Comparison of ENCODE assay signal across 8 cellular contexts in genomic region chr3:8970971-8971589, GRCh38. TPM values are rescaled to one million over a fixed set of nuclear protein-coding genes. Genes with fewer than 3 reads are reported as not detected.
DNase-seq lines count a peak whose midpoint lies in the region; ATAC-seq and TF ChIP-seq lines count a peak whose summit lies in the region.

No MANE protein-coding gene starts in this region.

- ATAC-seq in HG03520 (IDR thresholded peaks at IDR 0.05; ENCODE audit: unreplicated experiment) (peak; percentile 54), HG03457 (IDR thresholded peaks at IDR 0.05; ENCODE audit: unreplicated experiment) (no peak)

- no peaks in the 10 kb centered on the region for H3K79me2 ChIP-seq in parathyroid adenoma

- no peak overlapping the region for H3K4me2 ChIP-seq in parathyroid adenoma (ENCODE audit: low read length)

- no peak overlapping the region for H3K9ac ChIP-seq in parathyroid adenoma

- H3K36me3 ChIP-seq in Peyer's patch (no peaks in the 10 kb centered on the region), parathyroid adenoma (ENCODE audit: control insufficient read depth, insufficient read depth, low read length) (no peaks in the 10 kb centered on the region)

- no peak overlapping the region for H3K4me3 Mint-ChIP-seq in type B pancreatic cell

- H3K4me1 ChIP-seq in Peyer's patch, result peaks cover 0 to 11% (median 0%) of the 10 kb centered on the region in 4 donors
- no peaks in the 10 kb centered on the region for H3K4me1 ChIP-seq in parathyroid adenoma

- no peak for TF ChIP-seq POLR2A in Peyer's patch (IDR thresholded peaks at IDR 0.05)

- no peaks in the 10 kb centered on the region for H3K4me1 Mint-ChIP-seq in type B pancreatic cell (ENCODE audit: unreplicated experiment)

- peaks cover 17% of the 10 kb centered on the region for H3K27me3 Mint-ChIP-seq in type B pancreatic cell

- no peaks in the 10 kb centered on the region for H3K36me3 Mint-ChIP-seq in type B pancreatic cell

- TF ChIP-seq CTCF in GM12872 (IDR thresholded peaks at IDR 0.05; ENCODE audit: insufficient read depth, low read depth, low read length) (peak; percentile 88), Peyer's patch (IDR thresholded peaks at IDR 0.05) (peak; percentile 93 to 99 (median 98)), parathyroid adenoma (IDR thresholded peaks at IDR 0.05) (peak; percentile 99), type B pancreatic cell (conservative IDR thresholded peaks at IDR 0.05) (peak; percentile 99)

- peak in 2 of 3 donors; percentile 71 to 88 for DNase-seq in Peyer's patch
- DNase-seq in activated T-helper 1 cell treated with anti-CD3 and anti-CD28 coated beads, Interleukin-2, amount 50 U/mL, for 16 hours (ENCODE audit: low read depth in 1 of 2, low spot score in 1 of 2), result peak; percentile 40 to 59
- peak; percentile 42 for DNase-seq in fibroblast of the conjunctiva (ENCODE audit: low read depth)
- DNase-seq in type B pancreatic cell (ENCODE audit: extremely low spot score, unreplicated experiment), result no peak

- H2AFZ ChIP-seq in parathyroid adenoma, result peak overlapping the region; percentile 10

- H3K27ac ChIP-seq in Peyer's patch, result no peak overlapping the region
- H3K27ac ChIP-seq in parathyroid adenoma, result no peak overlapping the region

- no peak overlapping the region for H3K4me3 ChIP-seq in Peyer's patch
- H3K4me3 ChIP-seq in parathyroid adenoma (ENCODE audit: low read depth, low read length), result no peak overlapping the region

- H3K27ac Mint-ChIP-seq in type B pancreatic cell, result no peak overlapping the region

- H3K27me3 ChIP-seq in Peyer's patch (no peaks in the 10 kb centered on the region), parathyroid adenoma (ENCODE audit: control insufficient read depth, insufficient read depth, low read length) (no peaks in the 10 kb centered on the region)

- H3K9me3 Mint-ChIP-seq in type B pancreatic cell, result no peaks in the 10 kb centered on the region

- no peaks in the 10 kb centered on the region for H3K9me3 ChIP-seq in Peyer's patch
- H3K9me3 ChIP-seq in parathyroid adenoma (ENCODE audit: control insufficient read depth, low read length), result no peaks in the 10 kb centered on the region

RNA-seq across cellular contexts. Expression of gene RAD18, which starts 7.8 kb away (rescaled TPM):
- total RNA-seq in Peyer's patch (10 to 100 TPM in 2 of 4 donors, 1 to 10 TPM in 2; 6.5 to 26.4 (median 10.3) TPM), type B pancreatic cell (ENCODE audit: low replicate concordance) (13.5 and 21.3 TPM in 2 replicates)
